ENCODE assay signal across 21 cellular contexts in genomic region chr4:21476753-21477152, GRCh38.
A peak's percentile ranks its signal among the peaks of the same experiment; 100 is the strongest.
DNase-seq lines count a peak whose midpoint lies in the region; ATAC-seq, FAIRE-seq and TF ChIP-seq lines count a peak whose summit lies in the region.
"Had no signal": no experiment of that assay in that cellular context is flagged by ENCODE, and none has a peak within 500 bp of the region (broad histone marks: within the 10 kb centered on the region; RNA-seq: fewer than 3 reads in every experiment).

No MANE protein-coding gene starts in this region.

- TF ChIP-seq EP300 in upper lobe of left lung (IDR thresholded peaks at IDR 0.05): no peak

- H3K36me3 ChIP-seq in iPS DF 6.9 (ENCODE audit: control insufficient read depth, insufficient read depth, low read length) (no peaks in the 10 kb centered on the region), upper lobe of left lung (no peaks in the 10 kb centered on the region)
- H3K36me3 ChIP-seq: prostate gland, suprapubic skin had no signal

- TF ChIP-seq POLR2A in upper lobe of left lung (IDR thresholded peaks at IDR 0.05) (no peak), GM12892 (IDR thresholded peaks at IDR 0.05; ENCODE audit: low read depth, low read length) (no peak)

- no peak overlapping the region for H3K4me3 ChIP-seq in iPS DF 6.9 (ENCODE audit: low read length)
- no peak overlapping the region for H3K4me3 ChIP-seq in upper lobe of left lung
- H3K4me3 ChIP-seq: dorsolateral prefrontal cortex, prostate gland, suprapubic skin had no signal

- DNase-seq in ACHN (peak; percentile 27), HT1080 (ENCODE audit: low read depth) (peak; percentile 12), astrocyte of the hippocampus (ENCODE audit: low read depth, low spot score) (peak; percentile 48), iPS DF 6.9 (ENCODE audit: low read depth, low spot score) (peak; percentile 41), NCI-H1105 treated with DMSO at 0.1 percent for 48 hours (lab: John Stamatoyannopoulos, UW) (no peak), upper lobe of left lung (no peak), GM12892 (ENCODE audit: insufficient read length) (no peak)
- DNase-seq: activated CD4-positive, alpha-beta memory T cell treated with anti-CD3 and anti-CD28 coated beads, Interleukin-2, amount 10 ng/mL, durations not matched to agents 7 days and 5 days; anterior cingulate cortex; dorsolateral prefrontal cortex; foreskin melanocyte; IMR-90; NCI-H187; NCI-H524; stimulated activated CD4-positive, alpha-beta T cell treated with anti-CD3 and anti-CD28 coated beads, Interleukin-15, amount 100 ng/mL, for 24 hours; T-helper 9 cell had no signal

- H3K27ac ChIP-seq in iPS DF 6.9 (ENCODE audit: low read length) (no peak overlapping the region), upper lobe of left lung (no peak overlapping the region)
- H3K27ac ChIP-seq: dorsolateral prefrontal cortex, prostate gland, suprapubic skin had no signal

- no CpG with 5 or more reads among the region's 3 CpGs for WGBS in iPS DF 6.9 (ENCODE audit: insufficient coverage, insufficient read length)
- 25 to 28% methylated on average over 3 of the region's 3 CpGs for WGBS in upper lobe of left lung, 2 donors

- no peaks in the 10 kb centered on the region for H3K4me1 ChIP-seq in iPS DF 6.9 (ENCODE audit: control insufficient read depth, insufficient read depth, low read length)
- H3K4me1 ChIP-seq in upper lobe of left lung: no peaks in the 10 kb centered on the region
- H3K4me1 ChIP-seq: prostate gland, suprapubic skin had no signal

- in situ Hi-C loops in ACHN (cut with HindIII; ENCODE audit: low pct_ligation_motif_present, low pct_unique_long_range_greater_than_20kb, low sequenced_read_pairs): no loop called here

- ATAC-seq in upper lobe of left lung (ENCODE audit: low FRiP score in 2 of 2) (no peak), HG03108 (IDR thresholded peaks at IDR 0.05; ENCODE audit: unreplicated experiment) (no peak)

- H3K9me3 ChIP-seq in iPS DF 6.9 (ENCODE audit: control insufficient read depth, insufficient read depth, low read length): no peaks in the 10 kb centered on the region
- no peaks in the 10 kb centered on the region for H3K9me3 ChIP-seq in upper lobe of left lung
- H3K9me3 ChIP-seq: prostate gland, suprapubic skin had no signal

- no peak for FAIRE-seq in GM12892 (lab: Jason Lieb, UNC)
- FAIRE-seq: D721Med, keratinocyte had no signal

- H3K27me3 ChIP-seq in iPS DF 6.9 (ENCODE audit: control insufficient read depth, insufficient read depth, low read length): no peaks in the 10 kb centered on the region
- H3K27me3 ChIP-seq in upper lobe of left lung: no peaks in the 10 kb centered on the region
- H3K27me3 ChIP-seq: dorsolateral prefrontal cortex, suprapubic skin had no signal

- no peak for TF ChIP-seq CTCF in upper lobe of left lung (IDR thresholded peaks at IDR 0.05)

Comparison
In these comparisons a context has a peak if more than half of its experiments do, and no peak if none do; other contexts are left out.
1. DNase-seq: peak in ACHN (single experiment), HT1080 (single experiment), astrocyte of the hippocampus (single experiment) and iPS DF 6.9 (single experiment); none in NCI-H1105 treated with DMSO at 0.1 percent for 48 hours (single experiment), upper lobe of left lung (0 of 2) and GM12892 (single experiment).